ENCODE assay signal across 1 cellular context in the genomic region with DNA sequence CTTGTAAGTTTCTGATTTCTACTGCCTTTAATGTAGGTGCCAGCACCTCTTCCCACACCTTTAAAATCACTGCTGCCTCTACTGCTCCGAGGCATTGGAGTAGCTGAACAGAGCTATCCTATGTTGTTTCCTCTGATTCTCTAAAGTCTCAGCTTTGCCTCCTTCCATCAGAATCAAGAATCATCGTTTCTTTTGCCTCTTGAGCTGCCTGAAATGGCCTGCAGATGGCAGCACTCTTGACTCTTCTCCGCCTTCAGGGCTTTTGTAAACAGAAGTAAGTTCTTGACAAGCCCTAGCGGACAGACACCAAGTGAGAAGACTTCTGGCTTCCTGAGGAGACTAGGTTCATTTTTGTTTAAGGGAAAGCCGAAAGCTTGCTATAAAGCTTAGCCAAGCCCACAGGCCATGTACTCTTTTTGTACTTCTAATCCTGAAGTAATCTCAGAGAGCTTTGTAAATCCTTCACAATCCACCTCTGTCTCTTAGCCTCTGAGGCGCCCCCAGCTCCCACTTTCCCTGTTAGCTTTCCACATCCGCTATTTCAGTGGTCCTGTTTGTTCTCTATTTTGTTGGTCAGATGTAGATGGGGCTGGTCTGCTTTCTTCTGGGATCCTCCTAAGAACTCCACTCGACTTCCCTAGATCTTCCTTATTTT.
TF ChIP-seq lines count a peak whose summit lies in the region.

No MANE protein-coding gene starts in this region.

TF ChIP-seq in HepG2, 621 proteins besides CTCF, POLR2A, EP300 and RAD21 (continued from another document and continues in another):
- TF ChIP-seq ATF7-NPFF (CRISPR knock-in tag; IDR thresholded peaks at IDR 0.05; ENCODE audit: low read depth) (no peak), TCF7 (IDR thresholded peaks at IDR 0.05; ENCODE audit: low read depth) (no peak), ZNF513 (CRISPR knock-in tag; conservative IDR thresholded peaks at IDR 0.05) (no peak), ZNF672 (CRISPR knock-in tag; IDR thresholded peaks at IDR 0.05) (no peak), ZFP82 (CRISPR knock-in tag; IDR thresholded peaks at IDR 0.05; ENCODE audit: borderline replicate concordance) (no peak), TOPORS (CRISPR knock-in tag; IDR thresholded peaks at IDR 0.05) (no peak), TRIM24 (CRISPR knock-in tag; IDR thresholded peaks at IDR 0.05) (no peak), KDM6A (CRISPR knock-in tag; IDR thresholded peaks at IDR 0.05; ENCODE audit: low read depth) (no peak), THRA (CRISPR knock-in tag; IDR thresholded peaks at IDR 0.05; ENCODE audit: borderline replicate concordance) (no peak), ZNF569 (CRISPR knock-in tag; IDR thresholded peaks at IDR 0.05; ENCODE audit: borderline replicate concordance) (no peak), AGO1 (IDR thresholded peaks at IDR 0.05; ENCODE audit: low read depth, low read length, poor library complexity, severe bottlenecking) (no peak), ZBTB14 (CRISPR knock-in tag; IDR thresholded peaks at IDR 0.05) (no peak), NBN (conservative IDR thresholded peaks at IDR 0.05) (no peak), RERE (CRISPR knock-in tag; IDR thresholded peaks at IDR 0.05; ENCODE audit: low read depth) (no peak), RFXANK (CRISPR knock-in tag; IDR thresholded peaks at IDR 0.05) (no peak), ZNF3 (CRISPR knock-in tag; IDR thresholded peaks at IDR 0.05) (no peak), MTF2 (CRISPR knock-in tag; IDR thresholded peaks at IDR 0.05; ENCODE audit: borderline replicate concordance) (no peak), CENPX (CRISPR knock-in tag; IDR thresholded peaks at IDR 0.05) (no peak), MAFG (CRISPR knock-in tag; IDR thresholded peaks at IDR 0.05) (no peak), MAX (IDR thresholded peaks at IDR 0.05) (no peak), DZIP1 (CRISPR knock-in tag; IDR thresholded peaks at IDR 0.05) (no peak), BCL6 (CRISPR knock-in tag; IDR thresholded peaks at IDR 0.05) (peak; percentile 26; the same call in 1 of the 2 replicates), RFX5 (IDR thresholded peaks at IDR 0.05; ENCODE audit: low read depth, low read length) (no peak), CHCHD3 (CRISPR knock-in tag; IDR thresholded peaks at IDR 0.05) (no peak), ZNF441 (CRISPR knock-in tag; IDR thresholded peaks at IDR 0.05; ENCODE audit: borderline replicate concordance) (no peak), ZMYM4 (CRISPR knock-in tag; IDR thresholded peaks at IDR 0.05) (peak; percentile 91), ESRRA (CRISPR knock-in tag; IDR thresholded peaks at IDR 0.05; ENCODE audit: low read depth) (no peak), TIGD3 (CRISPR knock-in tag; IDR thresholded peaks at IDR 0.05; ENCODE audit: borderline replicate concordance) (no peak), PTBP1 (IDR thresholded peaks at IDR 0.05; ENCODE audit: low read depth, low read length, poor library complexity, severe bottlenecking) (no peak), ZNF878 (CRISPR knock-in tag; IDR thresholded peaks at IDR 0.05) (no peak), RNF2 (conservative IDR thresholded peaks at IDR 0.05; ENCODE audit: low read depth) (no peak), MED8 (CRISPR knock-in tag; IDR thresholded peaks at IDR 0.05; ENCODE audit: insufficient replicate concordance) (no peak), ZFP1 (CRISPR knock-in tag; IDR thresholded peaks at IDR 0.05) (0 out of 2 replicates have a peak, but pooled peaks have one; percentile 35), ZBTB8A (CRISPR knock-in tag; IDR thresholded peaks at IDR 0.05; ENCODE audit: borderline replicate concordance, low read depth) (no peak), DNMT1 (CRISPR knock-in tag; IDR thresholded peaks at IDR 0.05) (no peak), SETDB1 (CRISPR knock-in tag; IDR thresholded peaks at IDR 0.05; ENCODE audit: borderline replicate concordance) (no peak), ZBTB21 (CRISPR knock-in tag; IDR thresholded peaks at IDR 0.05) (no peak), ZNF562 (CRISPR knock-in tag; IDR thresholded peaks at IDR 0.05; ENCODE audit: borderline replicate concordance) (no peak), ZNF530 (CRISPR knock-in tag; IDR thresholded peaks at IDR 0.05; ENCODE audit: low read depth) (no peak), HES4 (CRISPR knock-in tag; IDR thresholded peaks at IDR 0.05; ENCODE audit: borderline replicate concordance) (no peak), PHF21A (CRISPR knock-in tag; IDR thresholded peaks at IDR 0.05) (no peak)
- TF ChIP-seq, protein P1, sequence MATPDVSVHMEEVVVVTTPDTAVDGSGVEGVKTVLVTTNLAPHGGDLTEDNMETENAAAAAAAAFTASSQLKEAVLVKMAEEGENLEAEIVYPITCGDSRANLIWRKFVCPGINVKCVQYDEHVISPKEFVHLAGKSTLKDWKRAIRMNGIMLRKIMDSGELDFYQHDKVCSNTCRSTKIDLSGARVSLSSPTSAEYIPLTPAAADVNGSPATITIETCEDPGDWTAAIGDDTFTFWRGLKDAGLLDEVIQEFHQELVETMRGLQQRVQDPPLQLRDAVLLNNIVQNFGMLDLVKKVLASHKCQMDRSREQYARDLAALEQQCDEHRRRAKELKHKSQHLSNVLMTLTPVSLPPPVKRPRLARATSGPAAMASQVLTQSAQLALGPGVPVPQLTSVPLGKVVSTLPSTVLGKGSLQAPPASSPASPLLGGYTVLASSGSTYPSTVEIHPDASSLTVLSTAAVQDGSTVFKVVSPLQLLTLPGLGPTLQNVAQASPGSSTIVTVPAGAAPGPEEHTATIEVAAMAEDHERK (CRISPR knock-in tag; IDR thresholded peaks at IDR 0.05; ENCODE audit: low read depth) = no peak
- TF ChIP-seq, protein P2, sequence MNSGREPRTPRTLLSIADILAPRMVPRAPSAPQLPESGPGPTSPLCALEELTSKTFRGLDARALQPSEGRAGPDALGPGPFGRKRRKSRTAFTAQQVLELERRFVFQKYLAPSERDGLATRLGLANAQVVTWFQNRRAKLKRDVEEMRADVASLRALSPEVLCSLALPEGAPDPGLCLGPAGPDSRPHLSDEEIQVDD (CRISPR knock-in tag; IDR thresholded peaks at IDR 0.05; ENCODE audit: borderline replicate concordance) = no peak
- TF ChIP-seq, protein P3, sequence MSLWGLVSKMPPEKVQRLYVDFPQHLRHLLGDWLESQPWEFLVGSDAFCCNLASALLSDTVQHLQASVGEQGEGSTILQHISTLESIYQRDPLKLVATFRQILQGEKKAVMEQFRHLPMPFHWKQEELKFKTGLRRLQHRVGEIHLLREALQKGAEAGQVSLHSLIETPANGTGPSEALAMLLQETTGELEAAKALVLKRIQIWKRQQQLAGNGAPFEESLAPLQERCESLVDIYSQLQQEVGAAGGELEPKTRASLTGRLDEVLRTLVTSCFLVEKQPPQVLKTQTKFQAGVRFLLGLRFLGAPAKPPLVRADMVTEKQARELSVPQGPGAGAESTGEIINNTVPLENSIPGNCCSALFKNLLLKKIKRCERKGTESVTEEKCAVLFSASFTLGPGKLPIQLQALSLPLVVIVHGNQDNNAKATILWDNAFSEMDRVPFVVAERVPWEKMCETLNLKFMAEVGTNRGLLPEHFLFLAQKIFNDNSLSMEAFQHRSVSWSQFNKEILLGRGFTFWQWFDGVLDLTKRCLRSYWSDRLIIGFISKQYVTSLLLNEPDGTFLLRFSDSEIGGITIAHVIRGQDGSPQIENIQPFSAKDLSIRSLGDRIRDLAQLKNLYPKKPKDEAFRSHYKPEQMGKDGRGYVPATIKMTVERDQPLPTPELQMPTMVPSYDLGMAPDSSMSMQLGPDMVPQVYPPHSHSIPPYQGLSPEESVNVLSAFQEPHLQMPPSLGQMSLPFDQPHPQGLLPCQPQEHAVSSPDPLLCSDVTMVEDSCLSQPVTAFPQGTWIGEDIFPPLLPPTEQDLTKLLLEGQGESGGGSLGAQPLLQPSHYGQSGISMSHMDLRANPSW (CRISPR knock-in tag; IDR thresholded peaks at IDR 0.05; ENCODE audit: borderline replicate concordance) = no peak
